1 cellular context compared by ENCODE assay signal in the genomic region with DNA sequence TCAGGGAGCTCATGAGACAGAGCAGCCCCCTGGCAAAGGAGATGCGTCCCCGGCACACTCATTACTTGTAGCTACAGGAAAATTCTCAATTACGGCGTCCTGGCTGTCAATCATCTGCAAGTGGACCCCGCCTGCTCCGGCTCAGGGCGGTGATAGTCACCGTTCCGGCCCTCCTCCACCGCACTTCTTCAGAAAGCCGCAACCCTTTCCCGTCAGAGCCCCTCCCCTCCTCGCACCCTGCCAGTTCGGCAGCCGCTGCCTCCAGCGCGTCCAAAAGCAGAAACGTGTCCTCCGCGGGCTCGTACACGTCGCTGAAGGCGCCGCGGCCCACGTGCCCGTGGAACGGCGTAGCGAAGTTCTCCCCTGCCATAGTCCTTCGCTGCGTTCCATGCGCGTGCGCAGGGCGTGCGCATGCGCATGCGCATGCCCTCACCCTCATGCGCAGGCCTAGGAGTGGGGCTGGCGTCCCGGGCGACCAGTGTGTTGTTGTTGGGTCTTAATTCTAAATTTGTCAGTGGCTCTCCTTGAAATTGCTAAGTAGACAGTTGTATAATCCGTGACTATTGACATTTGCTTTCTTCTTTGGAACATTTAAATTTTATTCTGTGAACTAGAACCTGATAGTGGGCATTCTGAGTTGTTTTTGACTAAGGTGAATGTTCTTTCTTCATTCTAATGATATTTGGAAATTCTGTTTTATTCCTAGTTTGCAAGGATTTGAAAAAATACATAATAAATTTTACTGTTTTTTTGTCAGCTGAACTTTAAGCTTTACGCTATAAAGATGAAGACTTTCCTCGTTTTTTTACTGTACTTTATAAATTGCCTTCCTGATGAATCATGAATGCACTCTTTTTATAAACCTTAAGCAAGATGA.
A peak's percentile ranks its signal among the peaks of the same experiment; 100 is the strongest.
TF ChIP-seq lines count a peak whose summit lies in the region.

No MANE protein-coding gene starts in this region.

TF ChIP-seq in K562, 482 proteins besides CTCF, POLR2A, EP300 and RAD21 (continued from another document and continues in another):
- TF ChIP-seq ZNF586 (CRISPR knock-in tag; conservative IDR thresholded peaks at IDR 0.05) (no peak), ZBTB2 (IDR thresholded peaks at IDR 0.05) (peak; percentile 100), ZNF347 (CRISPR knock-in tag; IDR thresholded peaks at IDR 0.05; ENCODE audit: low read depth) (no peak), HEY1 (CRISPR knock-in tag; IDR thresholded peaks at IDR 0.05; ENCODE audit: borderline replicate concordance) (no peak), ZNF589 (CRISPR knock-in tag; IDR thresholded peaks at IDR 0.05; ENCODE audit: low read depth) (peak; percentile 90), NCOA1 (IDR thresholded peaks at IDR 0.05; ENCODE audit: low read depth) (peak; percentile 15; the same call in 1 of the 2 replicates), RBM22 (IDR thresholded peaks at IDR 0.05; ENCODE audit: low read depth, low read length, poor library complexity, severe bottlenecking) (peak; percentile 57), NRF1 (conservative IDR thresholded peaks at IDR 0.05 in 1 of 2, IDR thresholded peaks at IDR 0.05 in 1 of 2) (peak; percentile 100), SAP30 (IDR thresholded peaks at IDR 0.05; ENCODE audit: borderline replicate concordance, insufficient read depth, low read depth, low read length, poor library complexity, severe bottlenecking) (peak; percentile 65), ETS2 (tag; IDR thresholded peaks at IDR 0.05; ENCODE audit: borderline replicate concordance, poor library complexity, severe bottlenecking) (no peak), ZBTB26 (CRISPR knock-in tag; IDR thresholded peaks at IDR 0.05) (no peak), HDGF (IDR thresholded peaks at IDR 0.05) (no peak), KAT8 (IDR thresholded peaks at IDR 0.05; ENCODE audit: low read depth) (no peak), CBX5 (IDR thresholded peaks at IDR 0.05; ENCODE audit: borderline replicate concordance, low read depth) (0 out of 2 replicates have a peak, but pooled peaks have one; percentile 48), ZBTB49 (CRISPR knock-in tag; IDR thresholded peaks at IDR 0.05; ENCODE audit: borderline replicate concordance) (no peak), C11orf30 (IDR thresholded peaks at IDR 0.05; ENCODE audit: low read depth) (peak; percentile 73), BHLHE40 (IDR thresholded peaks at IDR 0.05; ENCODE audit: low read length) (peak; percentile 91), ESRRB (CRISPR knock-in tag; IDR thresholded peaks at IDR 0.05; ENCODE audit: borderline replicate concordance) (no peak), ZNF639 (CRISPR knock-in tag; conservative IDR thresholded peaks at IDR 0.05 in 1 of 2, IDR thresholded peaks at IDR 0.05 in 1 of 2) (peak in 1 of 2 experiments; percentile 87; a peak in 2 of 4 replicates), SRF (CRISPR knock-in tag; IDR thresholded peaks at IDR 0.05) (peak in 1 of 2 experiments; percentile 80; a peak in 2 of 4 replicates), SNRNP70 (optimal IDR thresholded peaks at IDR 0.05; ENCODE audit: low read depth, low read length) (no peak), PYGO2 (tag; IDR thresholded peaks at IDR 0.05) (no peak), ZNF133 (CRISPR knock-in tag; IDR thresholded peaks at IDR 0.05) (no peak; the same call in 1 of the 2 replicates), ZBTB1 (CRISPR knock-in tag; IDR thresholded peaks at IDR 0.05; ENCODE audit: borderline replicate concordance, low read depth) (peak; percentile 74; the same call in 1 of the 2 replicates), RFX5 (IDR thresholded peaks at IDR 0.05; ENCODE audit: low read depth, low read length) (no peak), ZNF197 (CRISPR knock-in tag; IDR thresholded peaks at IDR 0.05; ENCODE audit: low read depth) (0 out of 2 replicates have a peak, but pooled peaks have one; percentile 61), MTA2 (IDR thresholded peaks at IDR 0.05; ENCODE audit: low read depth) (no peak), CXXC5 (CRISPR knock-in tag; IDR thresholded peaks at IDR 0.05) (peak; percentile 99), E2F3 (CRISPR knock-in tag; IDR thresholded peaks at IDR 0.05) (peak; percentile 87; the same call in 1 of the 2 replicates), ZNF561 (CRISPR knock-in tag; conservative IDR thresholded peaks at IDR 0.05) (no peak), ZNF277 (CRISPR knock-in tag; IDR thresholded peaks at IDR 0.05; ENCODE audit: borderline replicate concordance) (no peak), ZNF76 (CRISPR knock-in tag; IDR thresholded peaks at IDR 0.05; ENCODE audit: borderline replicate concordance) (peak; percentile 83; the same call in 1 of the 2 replicates), SMARCA5 (IDR thresholded peaks at IDR 0.05) (no peak), ZNF121 (CRISPR knock-in tag; conservative IDR thresholded peaks at IDR 0.05) (no peak), ZNF668 (CRISPR knock-in tag; IDR thresholded peaks at IDR 0.05) (no peak), ZNF12 (CRISPR knock-in tag; IDR thresholded peaks at IDR 0.05) (no peak; the same call in 1 of the 2 replicates), RUNX1 (IDR thresholded peaks at IDR 0.05; ENCODE audit: low read depth) (0 out of 2 replicates have a peak, but pooled peaks have one; percentile 33), ZNF830 (CRISPR knock-in tag; IDR thresholded peaks at IDR 0.05) (peak; percentile 82; the same call in 1 of the 2 replicates), HMGN3 (IDR thresholded peaks at IDR 0.05; ENCODE audit: borderline replicate concordance, extremely low read depth, insufficient read length, low read depth, low read length) (peak; percentile 89), ZNF785 (CRISPR knock-in tag; IDR thresholded peaks at IDR 0.05) (no peak), CREB3 (tag; conservative IDR thresholded peaks at IDR 0.05; ENCODE audit: low read depth) (peak; percentile 82), GATAD2A (IDR thresholded peaks at IDR 0.05) (peak; percentile 94)
- TF ChIP-seq, protein P1, sequence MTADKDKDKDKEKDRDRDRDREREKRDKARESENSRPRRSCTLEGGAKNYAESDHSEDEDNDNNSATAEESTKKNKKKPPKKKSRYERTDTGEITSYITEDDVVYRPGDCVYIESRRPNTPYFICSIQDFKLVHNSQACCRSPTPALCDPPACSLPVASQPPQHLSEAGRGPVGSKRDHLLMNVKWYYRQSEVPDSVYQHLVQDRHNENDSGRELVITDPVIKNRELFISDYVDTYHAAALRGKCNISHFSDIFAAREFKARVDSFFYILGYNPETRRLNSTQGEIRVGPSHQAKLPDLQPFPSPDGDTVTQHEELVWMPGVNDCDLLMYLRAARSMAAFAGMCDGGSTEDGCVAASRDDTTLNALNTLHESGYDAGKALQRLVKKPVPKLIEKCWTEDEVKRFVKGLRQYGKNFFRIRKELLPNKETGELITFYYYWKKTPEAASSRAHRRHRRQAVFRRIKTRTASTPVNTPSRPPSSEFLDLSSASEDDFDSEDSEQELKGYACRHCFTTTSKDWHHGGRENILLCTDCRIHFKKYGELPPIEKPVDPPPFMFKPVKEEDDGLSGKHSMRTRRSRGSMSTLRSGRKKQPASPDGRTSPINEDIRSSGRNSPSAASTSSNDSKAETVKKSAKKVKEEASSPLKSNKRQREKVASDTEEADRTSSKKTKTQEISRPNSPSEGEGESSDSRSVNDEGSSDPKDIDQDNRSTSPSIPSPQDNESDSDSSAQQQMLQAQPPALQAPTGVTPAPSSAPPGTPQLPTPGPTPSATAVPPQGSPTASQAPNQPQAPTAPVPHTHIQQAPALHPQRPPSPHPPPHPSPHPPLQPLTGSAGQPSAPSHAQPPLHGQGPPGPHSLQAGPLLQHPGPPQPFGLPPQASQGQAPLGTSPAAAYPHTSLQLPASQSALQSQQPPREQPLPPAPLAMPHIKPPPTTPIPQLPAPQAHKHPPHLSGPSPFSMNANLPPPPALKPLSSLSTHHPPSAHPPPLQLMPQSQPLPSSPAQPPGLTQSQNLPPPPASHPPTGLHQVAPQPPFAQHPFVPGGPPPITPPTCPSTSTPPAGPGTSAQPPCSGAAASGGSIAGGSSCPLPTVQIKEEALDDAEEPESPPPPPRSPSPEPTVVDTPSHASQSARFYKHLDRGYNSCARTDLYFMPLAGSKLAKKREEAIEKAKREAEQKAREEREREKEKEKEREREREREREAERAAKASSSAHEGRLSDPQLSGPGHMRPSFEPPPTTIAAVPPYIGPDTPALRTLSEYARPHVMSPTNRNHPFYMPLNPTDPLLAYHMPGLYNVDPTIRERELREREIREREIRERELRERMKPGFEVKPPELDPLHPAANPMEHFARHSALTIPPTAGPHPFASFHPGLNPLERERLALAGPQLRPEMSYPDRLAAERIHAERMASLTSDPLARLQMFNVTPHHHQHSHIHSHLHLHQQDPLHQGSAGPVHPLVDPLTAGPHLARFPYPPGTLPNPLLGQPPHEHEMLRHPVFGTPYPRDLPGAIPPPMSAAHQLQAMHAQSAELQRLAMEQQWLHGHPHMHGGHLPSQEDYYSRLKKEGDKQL (CRISPR knock-in tag; IDR thresholded peaks at IDR 0.05; ENCODE audit: borderline replicate concordance), result no peak
- TF ChIP-seq, protein P2, sequence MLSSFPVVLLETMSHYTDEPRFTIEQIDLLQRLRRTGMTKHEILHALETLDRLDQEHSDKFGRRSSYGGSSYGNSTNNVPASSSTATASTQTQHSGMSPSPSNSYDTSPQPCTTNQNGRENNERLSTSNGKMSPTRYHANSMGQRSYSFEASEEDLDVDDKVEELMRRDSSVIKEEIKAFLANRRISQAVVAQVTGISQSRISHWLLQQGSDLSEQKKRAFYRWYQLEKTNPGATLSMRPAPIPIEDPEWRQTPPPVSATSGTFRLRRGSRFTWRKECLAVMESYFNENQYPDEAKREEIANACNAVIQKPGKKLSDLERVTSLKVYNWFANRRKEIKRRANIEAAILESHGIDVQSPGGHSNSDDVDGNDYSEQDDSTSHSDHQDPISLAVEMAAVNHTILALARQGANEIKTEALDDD (IDR thresholded peaks at IDR 0.05), result no peak
- TF ChIP-seq, protein P3, sequence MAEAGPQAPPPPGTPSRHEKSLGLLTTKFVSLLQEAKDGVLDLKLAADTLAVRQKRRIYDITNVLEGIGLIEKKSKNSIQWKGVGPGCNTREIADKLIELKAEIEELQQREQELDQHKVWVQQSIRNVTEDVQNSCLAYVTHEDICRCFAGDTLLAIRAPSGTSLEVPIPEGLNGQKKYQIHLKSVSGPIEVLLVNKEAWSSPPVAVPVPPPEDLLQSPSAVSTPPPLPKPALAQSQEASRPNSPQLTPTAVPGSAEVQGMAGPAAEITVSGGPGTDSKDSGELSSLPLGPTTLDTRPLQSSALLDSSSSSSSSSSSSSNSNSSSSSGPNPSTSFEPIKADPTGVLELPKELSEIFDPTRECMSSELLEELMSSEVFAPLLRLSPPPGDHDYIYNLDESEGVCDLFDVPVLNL (CRISPR knock-in tag; IDR thresholded peaks at IDR 0.05; ENCODE audit: low read depth), result peak; percentile 88
